Comparison of ENCODE assay signal across 1 cellular context in genomic region chr1:53238197-53239155, GRCh38.
A peak's percentile ranks its signal among the peaks of the same experiment; 100 is the strongest.
TF ChIP-seq lines count a peak whose summit lies in the region.

MAGOH (minus strand) TSS chr1:53238518; CDS start chr1:53238448, 70 bp downstream.

TF ChIP-seq in HepG2, 621 proteins besides CTCF, POLR2A, EP300 and RAD21 (continued from another document and continues in another):
- TF ChIP-seq TRAFD1 (CRISPR knock-in tag; IDR thresholded peaks at IDR 0.05; ENCODE audit: borderline replicate concordance) (no peak), THAP11 (CRISPR knock-in tag; IDR thresholded peaks at IDR 0.05) (peak; percentile 96), ZNF883 (CRISPR knock-in tag; IDR thresholded peaks at IDR 0.05; ENCODE audit: not compliant biosample characterization) (no peak), MTA1 (CRISPR knock-in tag; IDR thresholded peaks at IDR 0.05; ENCODE audit: borderline replicate concordance) (peak; percentile 93), POLR2AphosphoS5 (IDR thresholded peaks at IDR 0.05; ENCODE audit: low read depth, low read length) (peak; percentile 78), GPBP1L1 (CRISPR knock-in tag; IDR thresholded peaks at IDR 0.05) (no peak), ZNF776 (CRISPR knock-in tag; IDR thresholded peaks at IDR 0.05) (no peak; the same call in 1 of the 2 replicates), TARDBP (CRISPR knock-in tag; IDR thresholded peaks at IDR 0.05) (peak; percentile 84; the same call in 1 of the 2 replicates), RXRA (CRISPR knock-in tag; IDR thresholded peaks at IDR 0.05) (peak; percentile 92), CBFB (CRISPR knock-in tag; IDR thresholded peaks at IDR 0.05) (peak; percentile 88), JUND (CRISPR knock-in tag; IDR thresholded peaks at IDR 0.05) (peak; percentile 79), ZNF431 (CRISPR knock-in tag; IDR thresholded peaks at IDR 0.05; ENCODE audit: borderline replicate concordance, low read depth) (no peak), ZNF672 (CRISPR knock-in tag; IDR thresholded peaks at IDR 0.05) (no peak), CBX5 (CRISPR knock-in tag; IDR thresholded peaks at IDR 0.05; ENCODE audit: borderline replicate concordance) (peak; percentile 52; the same call in 1 of the 2 replicates), HNRNPK (IDR thresholded peaks at IDR 0.05; ENCODE audit: low read depth, low read length, poor library complexity, severe bottlenecking) (peak; percentile 40), KAT7 (CRISPR knock-in tag; IDR thresholded peaks at IDR 0.05; ENCODE audit: borderline replicate concordance) (peak; percentile 94; the same call in 1 of the 2 replicates), ELF4 (CRISPR knock-in tag; IDR thresholded peaks at IDR 0.05; ENCODE audit: borderline replicate concordance) (no peak), HNRNPLL (IDR thresholded peaks at IDR 0.05; ENCODE audit: low read depth, low read length, poor library complexity, severe bottlenecking) (peak; percentile 70), SMAD1 (CRISPR knock-in tag; IDR thresholded peaks at IDR 0.05; ENCODE audit: borderline replicate concordance, low read depth) (peak; percentile 70; the same call in 1 of the 2 replicates), SOX6 (IDR thresholded peaks at IDR 0.05) (no peak), SOX6 (CRISPR knock-in tag; IDR thresholded peaks at IDR 0.05) (peak; percentile 76), KDM4B (CRISPR knock-in tag; IDR thresholded peaks at IDR 0.05) (0 out of 2 replicates have a peak, but pooled peaks have one; percentile 79), ZNF407 (CRISPR knock-in tag; IDR thresholded peaks at IDR 0.05; ENCODE audit: not compliant biosample characterization) (peak; percentile 58), ZNF343 (CRISPR knock-in tag; IDR thresholded peaks at IDR 0.05) (peak; percentile 73; the same call in 1 of the 2 replicates), LCORL (IDR thresholded peaks at IDR 0.05) (no peak), LCORL (CRISPR knock-in tag; IDR thresholded peaks at IDR 0.05) (no peak), GATAD2A (CRISPR knock-in tag; IDR thresholded peaks at IDR 0.05) (peak; percentile 42; the same call in 1 of the 2 replicates), FOXM1 (CRISPR knock-in tag; IDR thresholded peaks at IDR 0.05) (no peak), ZSCAN20 (CRISPR knock-in tag; IDR thresholded peaks at IDR 0.05; ENCODE audit: borderline replicate concordance) (no peak), FOXK1 (CRISPR knock-in tag; IDR thresholded peaks at IDR 0.05; ENCODE audit: borderline replicate concordance, low read depth) (peak; percentile 98), SKI (IDR thresholded peaks at IDR 0.05; ENCODE audit: partially characterized antibody) (peak; percentile 76), HOXA9 (CRISPR knock-in tag; IDR thresholded peaks at IDR 0.05; ENCODE audit: borderline replicate concordance) (no peak), ZNF605 (CRISPR knock-in tag; IDR thresholded peaks at IDR 0.05) (peak; percentile 78; the same call in 1 of the 2 replicates), MEIS2 (CRISPR knock-in tag; IDR thresholded peaks at IDR 0.05) (peak; percentile 49; the same call in 1 of the 2 replicates), GTF2F1 (IDR thresholded peaks at IDR 0.05; ENCODE audit: low read length) (no peak)
- TF ChIP-seq, protein P1, sequence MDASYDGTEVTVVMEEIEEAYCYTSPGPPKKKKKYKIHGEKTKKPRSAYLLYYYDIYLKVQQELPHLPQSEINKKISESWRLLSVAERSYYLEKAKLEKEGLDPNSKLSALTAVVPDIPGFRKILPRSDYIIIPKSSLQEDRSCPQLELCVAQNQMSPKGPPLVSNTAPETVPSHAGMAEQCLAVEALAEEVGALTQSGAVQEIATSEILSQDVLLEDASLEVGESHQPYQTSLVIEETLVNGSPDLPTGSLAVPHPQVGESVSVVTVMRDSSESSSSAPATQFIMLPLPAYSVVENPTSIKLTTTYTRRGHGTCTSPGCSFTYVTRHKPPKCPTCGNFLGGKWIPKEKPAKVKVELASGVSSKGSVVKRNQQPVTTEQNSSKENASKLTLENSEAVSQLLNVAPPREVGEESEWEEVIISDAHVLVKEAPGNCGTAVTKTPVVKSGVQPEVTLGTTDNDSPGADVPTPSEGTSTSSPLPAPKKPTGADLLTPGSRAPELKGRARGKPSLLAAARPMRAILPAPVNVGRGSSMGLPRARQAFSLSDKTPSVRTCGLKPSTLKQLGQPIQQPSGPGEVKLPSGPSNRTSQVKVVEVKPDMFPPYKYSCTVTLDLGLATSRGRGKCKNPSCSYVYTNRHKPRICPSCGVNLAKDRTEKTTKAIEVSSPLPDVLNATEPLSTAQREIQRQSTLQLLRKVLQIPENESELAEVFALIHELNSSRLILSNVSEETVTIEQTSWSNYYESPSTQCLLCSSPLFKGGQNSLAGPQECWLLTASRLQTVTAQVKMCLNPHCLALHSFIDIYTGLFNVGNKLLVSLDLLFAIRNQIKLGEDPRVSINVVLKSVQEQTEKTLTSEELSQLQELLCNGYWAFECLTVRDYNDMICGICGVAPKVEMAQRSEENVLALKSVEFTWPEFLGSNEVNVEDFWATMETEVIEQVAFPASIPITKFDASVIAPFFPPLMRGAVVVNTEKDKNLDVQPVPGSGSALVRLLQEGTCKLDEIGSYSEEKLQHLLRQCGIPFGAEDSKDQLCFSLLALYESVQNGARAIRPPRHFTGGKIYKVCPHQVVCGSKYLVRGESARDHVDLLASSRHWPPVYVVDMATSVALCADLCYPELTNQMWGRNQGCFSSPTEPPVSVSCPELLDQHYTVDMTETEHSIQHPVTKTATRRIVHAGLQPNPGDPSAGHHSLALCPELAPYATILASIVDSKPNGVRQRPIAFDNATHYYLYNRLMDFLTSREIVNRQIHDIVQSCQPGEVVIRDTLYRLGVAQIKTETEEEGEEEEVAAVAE (CRISPR knock-in tag; IDR thresholded peaks at IDR 0.05; ENCODE audit: borderline replicate concordance) = peak; percentile 69; the same call in 1 of the 2 replicates
- TF ChIP-seq, protein P2, sequence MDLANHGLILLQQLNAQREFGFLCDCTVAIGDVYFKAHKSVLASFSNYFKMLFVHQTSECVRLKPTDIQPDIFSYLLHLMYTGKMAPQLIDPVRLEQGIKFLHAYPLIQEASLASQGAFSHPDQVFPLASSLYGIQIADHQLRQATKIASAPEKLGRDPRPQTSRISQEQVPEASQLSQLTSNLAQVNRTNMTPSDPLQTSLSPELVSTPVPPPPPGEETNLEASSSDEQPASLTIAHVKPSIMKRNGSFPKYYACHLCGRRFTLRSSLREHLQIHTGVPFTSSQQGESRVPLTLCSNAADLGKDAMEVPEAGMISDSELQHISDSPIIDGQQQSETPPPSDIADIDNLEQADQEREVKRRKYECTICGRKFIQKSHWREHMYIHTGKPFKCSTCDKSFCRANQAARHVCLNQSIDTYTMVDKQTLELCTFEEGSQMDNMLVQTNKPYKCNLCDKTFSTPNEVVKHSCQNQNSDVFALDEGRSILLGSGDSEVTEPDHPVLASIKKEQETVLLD (CRISPR knock-in tag; IDR thresholded peaks at IDR 0.05; ENCODE audit: low read depth) = no peak; the same call in 1 of the 2 replicates
- TF ChIP-seq, protein P3, sequence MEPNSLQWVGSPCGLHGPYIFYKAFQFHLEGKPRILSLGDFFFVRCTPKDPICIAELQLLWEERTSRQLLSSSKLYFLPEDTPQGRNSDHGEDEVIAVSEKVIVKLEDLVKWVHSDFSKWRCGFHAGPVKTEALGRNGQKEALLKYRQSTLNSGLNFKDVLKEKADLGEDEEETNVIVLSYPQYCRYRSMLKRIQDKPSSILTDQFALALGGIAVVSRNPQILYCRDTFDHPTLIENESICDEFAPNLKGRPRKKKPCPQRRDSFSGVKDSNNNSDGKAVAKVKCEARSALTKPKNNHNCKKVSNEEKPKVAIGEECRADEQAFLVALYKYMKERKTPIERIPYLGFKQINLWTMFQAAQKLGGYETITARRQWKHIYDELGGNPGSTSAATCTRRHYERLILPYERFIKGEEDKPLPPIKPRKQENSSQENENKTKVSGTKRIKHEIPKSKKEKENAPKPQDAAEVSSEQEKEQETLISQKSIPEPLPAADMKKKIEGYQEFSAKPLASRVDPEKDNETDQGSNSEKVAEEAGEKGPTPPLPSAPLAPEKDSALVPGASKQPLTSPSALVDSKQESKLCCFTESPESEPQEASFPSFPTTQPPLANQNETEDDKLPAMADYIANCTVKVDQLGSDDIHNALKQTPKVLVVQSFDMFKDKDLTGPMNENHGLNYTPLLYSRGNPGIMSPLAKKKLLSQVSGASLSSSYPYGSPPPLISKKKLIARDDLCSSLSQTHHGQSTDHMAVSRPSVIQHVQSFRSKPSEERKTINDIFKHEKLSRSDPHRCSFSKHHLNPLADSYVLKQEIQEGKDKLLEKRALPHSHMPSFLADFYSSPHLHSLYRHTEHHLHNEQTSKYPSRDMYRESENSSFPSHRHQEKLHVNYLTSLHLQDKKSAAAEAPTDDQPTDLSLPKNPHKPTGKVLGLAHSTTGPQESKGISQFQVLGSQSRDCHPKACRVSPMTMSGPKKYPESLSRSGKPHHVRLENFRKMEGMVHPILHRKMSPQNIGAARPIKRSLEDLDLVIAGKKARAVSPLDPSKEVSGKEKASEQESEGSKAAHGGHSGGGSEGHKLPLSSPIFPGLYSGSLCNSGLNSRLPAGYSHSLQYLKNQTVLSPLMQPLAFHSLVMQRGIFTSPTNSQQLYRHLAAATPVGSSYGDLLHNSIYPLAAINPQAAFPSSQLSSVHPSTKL (CRISPR knock-in tag; IDR thresholded peaks at IDR 0.05) = peak; percentile 66
- TF ChIP-seq, protein P4, sequence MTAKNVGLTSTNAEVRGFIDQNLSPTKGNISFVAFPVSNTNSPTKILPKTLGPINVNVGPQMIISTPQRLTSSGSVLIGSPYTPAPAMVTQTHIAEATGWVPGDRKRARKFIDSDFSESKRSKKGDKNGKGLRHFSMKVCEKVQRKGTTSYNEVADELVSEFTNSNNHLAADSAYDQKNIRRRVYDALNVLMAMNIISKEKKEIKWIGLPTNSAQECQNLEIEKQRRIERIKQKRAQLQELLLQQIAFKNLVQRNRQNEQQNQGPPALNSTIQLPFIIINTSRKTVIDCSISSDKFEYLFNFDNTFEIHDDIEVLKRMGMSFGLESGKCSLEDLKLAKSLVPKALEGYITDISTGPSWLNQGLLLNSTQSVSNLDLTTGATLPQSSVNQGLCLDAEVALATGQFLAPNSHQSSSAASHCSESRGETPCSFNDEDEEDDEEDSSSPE (CRISPR knock-in tag; IDR thresholded peaks at IDR 0.05) = peak; percentile 80
